8 cellular contexts compared by ENCODE assay signal in genomic region chr17:35808962-35809854, GRCh38. TPM values are rescaled to one million over a fixed set of nuclear protein-coding genes. Genes with fewer than 3 reads are reported as not detected.
DNase-seq lines count a peak whose midpoint lies in the region; ATAC-seq and TF ChIP-seq lines count a peak whose summit lies in the region.

Gene TAF15, plus strand, starts transcription at chr17:35809484. Its CDS starts 86 bp downstream, at chr17:35809570.

- H3K9me3 ChIP-seq in SU-DHL-6 (ENCODE audit: insufficient read depth, low read length) (no peaks in the 10 kb centered on the region), parathyroid adenoma (ENCODE audit: control insufficient read depth, low read length) (no peaks in the 10 kb centered on the region), tibial nerve (no peaks in the 10 kb centered on the region)

- WGBS in tibial nerve, 2 donors: 0% methylated on average over 26 to 64 of the region's 71 CpGs

- DNase-seq in NCI-H128 (lab: John Stamatoyannopoulos, UW; ENCODE audit: unreplicated experiment) (peak; percentile 88), Right ventricle myocardium superior (peak; percentile 97), tibial nerve (ENCODE audit: low spot score in 2 of 2) (peak; percentile 92)
- DNase-seq in activated naive CD8-positive, alpha-beta T cell treated with anti-CD3 and anti-CD28 coated beads, Interleukin-2, amount 50 U/mL, for 16 hours (ENCODE audit: low read depth, low spot score): peak; percentile 90

- peak; percentile 99 for TF ChIP-seq POLR2A in tibial nerve (IDR thresholded peaks at IDR 0.05)

- H2AFZ ChIP-seq in SU-DHL-6 (ENCODE audit: low read depth, low read length, severe bottlenecking) (peak within 1 kb of the TSS; percentile 74), parathyroid adenoma (peak within 1 kb of the TSS; percentile 90)

- ATAC-seq in HG02759 (IDR thresholded peaks at IDR 0.05; ENCODE audit: unreplicated experiment): peak; percentile 95
- peak; percentile 98 for ATAC-seq in Right ventricle myocardium superior (ENCODE audit: poor library complexity)

- H3K79me2 ChIP-seq in SU-DHL-6 (ENCODE audit: insufficient read depth, low read length): peaks cover 49% of the 10 kb centered on the region
- H3K79me2 ChIP-seq in parathyroid adenoma: peaks cover 23% of the 10 kb centered on the region

- peak within 1 kb of the TSS; percentile 84 for H3K9ac ChIP-seq in SU-DHL-6 (ENCODE audit: low read length)
- peak within 1 kb of the TSS; percentile 99 for H3K9ac ChIP-seq in parathyroid adenoma

- H3K27me3 ChIP-seq in SU-DHL-6 (ENCODE audit: low read length): no peaks in the 10 kb centered on the region
- H3K27me3 ChIP-seq in parathyroid adenoma (ENCODE audit: control insufficient read depth, insufficient read depth, low read length): no peaks in the 10 kb centered on the region
- H3K27me3 ChIP-seq in tibial nerve: no peaks in the 10 kb centered on the region

- H3K4me2 ChIP-seq in SU-DHL-6 (ENCODE audit: low read depth, low read length, poor library complexity, severe bottlenecking) (peak within 1 kb of the TSS; percentile 86), parathyroid adenoma (ENCODE audit: low read length) (peak within 1 kb of the TSS; percentile 83)

- peak within 1 kb of the TSS; percentile 96 for H3K4me3 ChIP-seq in SU-DHL-6 (ENCODE audit: insufficient read depth, low read length, poor library complexity, severe bottlenecking)
- H3K4me3 ChIP-seq in parathyroid adenoma (ENCODE audit: low read depth, low read length): peak within 1 kb of the TSS; percentile 94
- H3K4me3 ChIP-seq in tibial nerve: peak within 1 kb of the TSS; percentile 81 to 98 (median 90)

- H3K36me3 ChIP-seq in SU-DHL-6 (ENCODE audit: low read length): peaks cover 8% of the 10 kb centered on the region
- H3K36me3 ChIP-seq in parathyroid adenoma (ENCODE audit: control insufficient read depth, insufficient read depth, low read length): no peaks in the 10 kb centered on the region
- H3K36me3 ChIP-seq in tibial nerve: no peaks in the 10 kb centered on the region

- H3K27ac ChIP-seq in SU-DHL-6 (ENCODE audit: low read depth, low read length): peak within 1 kb of the TSS; percentile 86
- H3K27ac ChIP-seq in parathyroid adenoma: peak within 1 kb of the TSS; percentile 99
- peak within 1 kb of the TSS; percentile 89 to 98 (median 94) for H3K27ac ChIP-seq in tibial nerve

- no peaks in the 10 kb centered on the region for H3K9me2 ChIP-seq in SU-DHL-6 (replicated peaks; ENCODE audit: insufficient read depth, low read length)

- intact Hi-C loops in Right ventricle myocardium superior (cut with DNase I): no loop called here

- peaks cover 29% of the 10 kb centered on the region for H4K20me1 ChIP-seq in SU-DHL-6 (ENCODE audit: low read depth, low read length)

- peak; percentile 42 to 100 for TF ChIP-seq EP300 in tibial nerve (IDR thresholded peaks at IDR 0.05)

- H3K4me1 ChIP-seq in parathyroid adenoma (peaks cover 8% of the 10 kb centered on the region), tibial nerve (peaks cover 0 to 55% (median 34%) of the 10 kb centered on the region in 4 donors)

- H3F3A ChIP-seq in SU-DHL-6 (ENCODE audit: insufficient read depth): peaks cover 21% of the 10 kb centered on the region

- TF ChIP-seq CTCF in GM12873 (IDR thresholded peaks at IDR 0.05; ENCODE audit: insufficient read depth, low read depth, low read length, missing control alignments) (peak; percentile 83), SU-DHL-6 (IDR thresholded peaks at IDR 0.05; ENCODE audit: insufficient read depth, low read length, poor library complexity, severe bottlenecking) (peak; percentile 85), parathyroid adenoma (IDR thresholded peaks at IDR 0.05) (peak; percentile 75), tibial nerve (IDR thresholded peaks at IDR 0.05) (peak; percentile 60 to 82 (median 69))

RNA-seq across cellular contexts. Expression of gene TAF15, which starts in this region (rescaled TPM):
- 94.8 TPM for total RNA-seq in Right ventricle myocardium superior
- 100 to 1,000 TPM in 1 of 4 donors, 10 to 100 TPM in 3; 62.8 to 115 (median 88.4) TPM for total RNA-seq in tibial nerve

Comparison
In these comparisons a context has a peak if more than half of its experiments do, and no peak if none do; other contexts are left out.
1. Peak in every context shown above with its lines: DNase-seq, ATAC-seq, H3K4me3 ChIP-seq and H3K27ac ChIP-seq.